ENCODE assay signal across 1 cellular context in the genomic region with DNA sequence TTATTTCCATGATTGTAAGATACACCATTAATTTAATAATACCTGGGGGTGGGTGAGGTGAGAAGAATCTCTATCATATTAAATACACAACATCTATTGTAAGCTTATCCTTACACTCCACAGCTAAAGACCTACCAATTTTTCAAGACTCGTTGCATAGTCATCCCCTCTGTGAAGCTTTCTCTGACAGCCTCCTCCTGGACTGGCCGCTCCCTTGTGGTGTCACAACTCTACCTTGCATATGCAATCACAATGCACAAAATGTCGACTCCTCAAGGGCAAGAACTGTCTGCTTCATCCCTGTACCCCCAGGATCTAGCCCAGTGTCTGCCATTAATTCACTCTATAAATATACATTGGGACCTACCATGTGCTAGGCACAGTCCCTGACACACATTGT.
TF ChIP-seq lines count a peak whose summit lies in the region.

No MANE protein-coding gene starts in this region.

TF ChIP-seq in H1, 55 proteins besides CTCF, POLR2A, EP300 and RAD21:
- TF ChIP-seq RBBP5 (IDR thresholded peaks at IDR 0.05; ENCODE audit: borderline replicate concordance, low read depth, low read length) (no peak), CREB1 (IDR thresholded peaks at IDR 0.05) (no peak), BCL11A (IDR thresholded peaks at IDR 0.05; ENCODE audit: low read depth in 2 of 2, low read length in 2 of 2) (no peak), TAF1 (IDR thresholded peaks at IDR 0.05; ENCODE audit: low read depth, low read length) (no peak), HDAC6 (IDR thresholded peaks at IDR 0.05; ENCODE audit: low read depth, low read length) (no peak), KDM5A (IDR thresholded peaks at IDR 0.05; ENCODE audit: low read length) (no peak)
